19 cellular contexts compared by ENCODE assay signal in the genomic region with DNA sequence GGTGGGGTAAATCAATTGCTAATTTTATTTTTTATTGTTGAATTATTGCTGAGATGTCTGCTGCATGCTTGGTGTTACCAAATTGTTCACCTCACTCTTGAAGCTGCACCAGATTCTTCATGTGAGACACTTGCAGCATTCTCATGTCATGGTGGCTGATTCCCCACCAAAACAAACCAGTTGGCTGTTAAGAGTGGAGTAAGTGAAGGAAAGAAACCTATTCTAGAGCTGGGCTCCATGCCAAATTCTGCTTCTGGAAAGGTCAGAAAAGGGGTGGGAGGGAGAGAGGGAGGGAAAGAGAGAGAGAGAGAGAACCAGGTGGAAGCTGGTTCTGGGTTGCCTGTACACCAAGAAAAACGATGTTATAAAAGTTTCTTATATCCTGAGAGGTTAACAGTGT.
"Had no signal": no experiment of that assay in that cellular context is flagged by ENCODE, and none has a peak within 500 bp of the region (broad histone marks: within the 10 kb centered on the region; RNA-seq: fewer than 3 reads in every experiment).

No MANE protein-coding gene starts in this region.

- H3K4me3 ChIP-seq: hepatocyte, right atrium auricular region, sigmoid colon, skin epidermis, testis, transverse colon had no signal

- H3K36me3 ChIP-seq: neutrophil, right atrium auricular region, sigmoid colon, transverse colon had no signal

- H3K9me3 ChIP-seq: neutrophil, right atrium auricular region, sigmoid colon, testis, transverse colon had no signal

- H3K27me3 ChIP-seq: hepatocyte, neutrophil, right atrium auricular region, sigmoid colon, testis, transverse colon had no signal

- DNase-seq: effector memory CD8-positive, alpha-beta T cell; foreskin keratinocyte; head of caudate nucleus; kidney glomerular epithelial cell; mammary epithelial cell; naive thymus-derived CD4-positive, alpha-beta T cell; nephron progenitor cell; sigmoid colon; stimulated activated CD4-positive, alpha-beta T cell treated with anti-CD3 and anti-CD28 coated beads, Interleukin-2, amount 100 ng/mL, for 24 hours; stimulated activated CD4-positive, alpha-beta T cell treated with anti-CD3 and anti-CD28 coated beads, Interleukin-4, amount 100 ng/mL, for 4 hours; stimulated activated naive B cell treated with anti-CD40 and anti-IgM and Interleukin-4, amounts not matched to agents 10 μg/mL and 1 μg/mL and 100 μg/mL, for 72 hours; stimulated activated naive CD8-positive, alpha-beta T cell treated with anti-CD3 and anti-CD28 coated beads, Interleukin-15, amount 100 ng/mL, for 72 hours; testis; transverse colon had no signal

- H3K27ac ChIP-seq: epithelial cell of prostate, foreskin keratinocyte, hepatocyte, neutrophil, right atrium auricular region, sigmoid colon, skin epidermis, testis, transverse colon had no signal

- H3K4me1 ChIP-seq: foreskin keratinocyte, right atrium auricular region, sigmoid colon, testis, transverse colon had no signal
